In the genomic region with DNA sequence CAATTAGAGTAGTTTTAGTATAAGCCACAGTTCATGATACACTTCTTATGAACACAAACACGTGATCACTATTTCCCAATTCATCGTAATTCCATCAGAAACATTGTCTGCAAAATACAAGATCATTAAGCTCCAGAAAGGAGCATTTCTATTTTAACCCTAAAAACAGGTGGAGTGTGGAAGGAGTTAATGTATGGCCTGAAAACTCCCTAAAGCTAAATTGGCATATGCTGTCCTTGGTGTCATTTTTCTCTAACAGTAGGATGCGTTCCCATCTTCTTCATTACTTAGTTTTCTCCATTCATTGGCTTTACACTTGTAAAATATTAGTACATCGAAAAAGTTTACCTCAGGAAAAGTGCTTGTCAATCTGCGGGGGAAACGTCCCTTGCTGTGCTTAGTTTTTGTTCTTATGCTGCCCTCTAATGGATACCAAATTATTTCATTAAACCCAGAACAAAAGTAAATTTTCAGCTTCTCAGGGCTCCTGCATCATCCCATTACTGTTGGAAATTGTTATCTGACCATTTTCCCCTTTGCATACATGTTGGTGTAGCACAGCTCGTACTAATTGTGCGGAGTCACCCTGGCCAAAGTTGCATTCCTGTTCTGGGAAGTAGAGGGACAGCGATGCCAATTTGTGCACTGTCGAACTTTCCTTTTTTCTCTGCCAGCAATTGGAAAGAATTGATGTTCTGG, we compare ENCODE assay signal across 8 cellular contexts.
A peak's percentile ranks its signal among the peaks of the same experiment; 100 is the strongest.
DNase-seq lines count a peak whose midpoint lies in the region; ATAC-seq and TF ChIP-seq lines count a peak whose summit lies in the region.

No MANE protein-coding gene starts in this region.

- ATAC-seq in GM21576 (IDR thresholded peaks at IDR 0.05; ENCODE audit: unreplicated experiment): peak; percentile 70

- H3K27me3 Mint-ChIP-seq in activated naive CD4-positive, alpha-beta T cell treated with anti-CD3 and anti-CD28 coated beads for 36 hours (ENCODE audit: low read depth): no peaks in the 10 kb centered on the region
- H3K27me3 Mint-ChIP-seq in nephron (ENCODE audit: low read depth): no peaks in the 10 kb centered on the region

- H3K4me3 ChIP-seq in epithelial cell of esophagus (ENCODE audit: low read length): no peak overlapping the region

- no peak overlapping the region for H3K4me3 Mint-ChIP-seq in activated naive CD4-positive, alpha-beta T cell treated with anti-CD3 and anti-CD28 coated beads for 36 hours
- no peak overlapping the region for H3K4me3 Mint-ChIP-seq in nephron

- CTCF ChIA-PET in activated naive CD4-positive, alpha-beta T cell treated with anti-CD3 and anti-CD28 coated beads for 36 hours (lab: Charles Lee): interaction anchor here (0.6 to 5.3 kb wide), 16 partner anchors 8 to 1213 kb away, joined by 3 to 44 read pairs (median 4); no protein-coding TSS in a partner anchor

- no peaks in the 10 kb centered on the region for H3K4me1 Mint-ChIP-seq in activated naive CD4-positive, alpha-beta T cell treated with anti-CD3 and anti-CD28 coated beads for 36 hours (ENCODE audit: low read depth)
- H3K4me1 Mint-ChIP-seq in nephron: no peaks in the 10 kb centered on the region

- peak; percentile 34 for DNase-seq in activated naive CD4-positive, alpha-beta T cell treated with anti-CD3 and anti-CD28 coated beads for 36 hours
- DNase-seq in activated naive CD4-positive, alpha-beta T cell (lab: John Stamatoyannopoulos, UW): no peak
- DNase-seq in LHCN-M2 (ENCODE audit: low read depth) (peak; percentile 51), SKM-1 (lab: John Stamatoyannopoulos, UW; ENCODE audit: unreplicated experiment) (peak; percentile 9), epithelial cell of esophagus (ENCODE audit: low read depth) (peak; percentile 56), T-helper 9 cell (no peak)

- TF ChIP-seq CTCF in epithelial cell of esophagus (IDR thresholded peaks at IDR 0.05; ENCODE audit: insufficient read depth, low read depth, low read length, missing control alignments) (peak; percentile 55), nephron (IDR thresholded peaks at IDR 0.05; ENCODE audit: unreplicated experiment in 3 of 3) (peak; percentile 58 to 61 (median 60))

- intact Hi-C loops in activated naive CD4-positive, alpha-beta T cell treated with anti-CD3 and anti-CD28 coated beads for 36 hours (cut with micrococcal nuclease): loop anchor here (1.0 to 10.0 kb wide), 9 partner anchors 153 to 1212 kb away; partner anchors contain the start of gene GPD2

- peaks cover 3% of the 10 kb centered on the region for H3K36me3 Mint-ChIP-seq in activated naive CD4-positive, alpha-beta T cell treated with anti-CD3 and anti-CD28 coated beads for 36 hours (ENCODE audit: low read depth)
- no peaks in the 10 kb centered on the region for H3K36me3 Mint-ChIP-seq in nephron (ENCODE audit: low read depth)

- no peaks in the 10 kb centered on the region for H3K9me3 Mint-ChIP-seq in activated naive CD4-positive, alpha-beta T cell treated with anti-CD3 and anti-CD28 coated beads for 36 hours
- no peaks in the 10 kb centered on the region for H3K9me3 Mint-ChIP-seq in nephron

- H3K27ac Mint-ChIP-seq in activated naive CD4-positive, alpha-beta T cell treated with anti-CD3 and anti-CD28 coated beads for 36 hours: no peak overlapping the region
- no peak overlapping the region for H3K27ac Mint-ChIP-seq in nephron

Comparison
In these comparisons a context has a peak if more than half of its experiments do, and no peak if none do; other contexts are left out.
1. DNase-seq: peak in activated naive CD4-positive, alpha-beta T cell treated with anti-CD3 and anti-CD28 coated beads for 36 hours (single experiment), LHCN-M2 (single experiment), SKM-1 (single experiment) and epithelial cell of esophagus (single experiment); none in activated naive CD4-positive, alpha-beta T cell (0 of 4) and T-helper 9 cell (single experiment).